ENCODE assay signal across 8 cellular contexts in the genomic region with DNA sequence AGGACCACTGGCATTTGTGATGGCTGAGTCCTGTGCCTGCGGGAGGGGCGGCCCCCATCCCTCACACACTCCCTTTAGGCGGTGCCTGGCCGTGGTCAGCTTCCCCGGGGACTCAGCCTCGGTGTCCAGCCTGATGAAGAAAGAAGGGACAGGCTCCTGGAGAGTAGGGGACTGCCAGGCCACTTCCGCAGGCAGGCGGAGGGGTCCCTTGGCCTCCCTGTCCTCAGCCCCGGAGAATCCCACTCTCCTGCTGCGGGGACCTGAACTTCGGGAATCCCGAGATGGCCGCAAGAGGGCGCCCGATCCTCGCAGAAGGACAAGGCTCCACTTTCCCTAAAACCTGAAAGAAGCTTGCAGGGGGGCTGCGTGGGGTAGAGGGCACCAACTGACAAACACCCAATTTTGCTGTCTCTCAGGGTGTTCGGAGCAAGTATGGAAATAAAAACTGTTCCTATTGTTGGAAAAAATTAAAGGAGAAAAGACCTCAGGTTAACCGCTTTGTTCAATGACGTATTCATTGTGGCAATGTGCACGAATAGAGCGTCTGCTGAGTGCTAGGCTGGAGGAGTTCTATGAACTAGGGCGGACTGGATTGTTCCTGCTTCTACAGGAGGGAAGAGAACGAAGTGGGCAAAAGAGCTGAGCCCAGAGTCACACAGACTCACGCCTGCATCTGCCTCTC.
DNase-seq lines count a peak whose midpoint lies in the region; TF ChIP-seq lines count a peak whose summit lies in the region.

No MANE protein-coding gene starts in this region.

- no peaks in the 10 kb centered on the region for H3K9me3 ChIP-seq in CD8-positive, alpha-beta memory T cell (ENCODE audit: low read length)
- H3K9me3 ChIP-seq in SU-DHL-6 (ENCODE audit: insufficient read depth, low read length) = no peaks in the 10 kb centered on the region

- POLR2A ChIA-PET in CD8-positive, alpha-beta memory T cell (lab: Charles Lee) = no interaction called here

- H3K36me3 Mint-ChIP-seq in CD8-positive, alpha-beta memory T cell = no peaks in the 10 kb centered on the region

- no peaks in the 10 kb centered on the region for H3K9me2 ChIP-seq in SU-DHL-6 (replicated peaks; ENCODE audit: insufficient read depth, low read length)

- peaks cover 0 to 3% (median 0%) of the 10 kb centered on the region in 5 donors for H3K9me3 Mint-ChIP-seq in CD8-positive, alpha-beta memory T cell

- no peaks in the 10 kb centered on the region for H3K4me1 ChIP-seq in CD8-positive, alpha-beta memory T cell (ENCODE audit: insufficient read depth, low read length)

- H3K79me2 ChIP-seq in SU-DHL-6 (ENCODE audit: insufficient read depth, low read length) = no peaks in the 10 kb centered on the region

- DNase-seq in CD8-positive, alpha-beta memory T cell = peak in 3 of 5 donors; percentile 10 to 26 (median 14)
- DNase-seq in HFF-Myc (ENCODE audit: extremely low read depth, low read depth) (no peak), astrocyte of the spinal cord (ENCODE audit: low read depth, low spot score) (peak; percentile 32), iPS-NIHi7 (ENCODE audit: extremely low spot score) (peak; percentile 79), KG1 (lab: John Stamatoyannopoulos, UW) (no peak), middle frontal gyrus (ENCODE audit: extremely low spot score, low spot score) (no peak)
- DNase-seq in stimulated activated CD4-positive, alpha-beta T cell treated with anti-CD3 and anti-CD28 coated beads, Interleukin-1b, Interleukin-23, amount 100 ng/mL, for 24 hours (ENCODE audit: low read depth in 4 of 4, low spot score in 1 of 4) = peak; percentile 20 to 33 (median 24)

- H3K4me3 Mint-ChIP-seq in CD8-positive, alpha-beta memory T cell = no peak overlapping the region

- no peaks in the 10 kb centered on the region for H3K27me3 ChIP-seq in CD8-positive, alpha-beta memory T cell (ENCODE audit: insufficient read depth, low read length, poor library complexity, severe bottlenecking)
- H3K27me3 ChIP-seq in SU-DHL-6 (ENCODE audit: low read length) = no peaks in the 10 kb centered on the region

- no peak overlapping the region for H3K9ac ChIP-seq in SU-DHL-6 (ENCODE audit: low read length)

- CTCF ChIA-PET in CD8-positive, alpha-beta memory T cell (lab: Charles Lee) = interaction anchor here (0.8 to 1.8 kb wide), 3 partner anchors 9 to 1555 kb away, joined by 3 to 8 read pairs (median 3); no protein-coding TSS in a partner anchor

- no peak overlapping the region for H2AFZ ChIP-seq in SU-DHL-6 (ENCODE audit: low read depth, low read length, severe bottlenecking)

- H3K4me2 ChIP-seq in SU-DHL-6 (ENCODE audit: low read depth, low read length, poor library complexity, severe bottlenecking) = no peak overlapping the region

- H3K27ac ChIP-seq in CD8-positive, alpha-beta memory T cell (ENCODE audit: low read depth, low read length) = no peak overlapping the region
- H3K27ac ChIP-seq in SU-DHL-6 (ENCODE audit: low read depth, low read length) = no peak overlapping the region

- no peaks in the 10 kb centered on the region for H3F3A ChIP-seq in SU-DHL-6 (ENCODE audit: insufficient read depth)

- no peaks in the 10 kb centered on the region for H3K36me3 ChIP-seq in CD8-positive, alpha-beta memory T cell (ENCODE audit: insufficient read depth, low read length)
- no peaks in the 10 kb centered on the region for H3K36me3 ChIP-seq in SU-DHL-6 (ENCODE audit: low read length)

- TF ChIP-seq CTCF in HFF-Myc (IDR thresholded peaks at IDR 0.05; ENCODE audit: low read depth, low read length, missing control alignments) (peak; percentile 87), SU-DHL-6 (IDR thresholded peaks at IDR 0.05; ENCODE audit: insufficient read depth, low read length, poor library complexity, severe bottlenecking) (peak; percentile 78), astrocyte of the spinal cord (IDR thresholded peaks at IDR 0.05; ENCODE audit: low read depth, low read length) (peak; percentile 85)

- no peaks in the 10 kb centered on the region for H3K4me1 Mint-ChIP-seq in CD8-positive, alpha-beta memory T cell

- in situ Hi-C loops in astrocyte of the spinal cord (cut with HindIII; ENCODE audit: low sequenced_read_pairs) = no loop called here

- no peak overlapping the region for H3K4me3 ChIP-seq in CD8-positive, alpha-beta memory T cell (ENCODE audit: low read length)
- H3K4me3 ChIP-seq in HFF-Myc (replicated peaks; ENCODE audit: low read depth, low read length) = no peak overlapping the region
- H3K4me3 ChIP-seq in SU-DHL-6 (ENCODE audit: insufficient read depth, low read length, poor library complexity, severe bottlenecking) = no peak overlapping the region
- no peak overlapping the region for H3K4me3 ChIP-seq in astrocyte of the spinal cord (ENCODE audit: low read depth, low read length)

- H3K27me3 Mint-ChIP-seq in CD8-positive, alpha-beta memory T cell = peaks cover 9 to 33% of the 10 kb centered on the region in 2 donors

- H3K27ac Mint-ChIP-seq in CD8-positive, alpha-beta memory T cell = no peak overlapping the region

- no peaks in the 10 kb centered on the region for H4K20me1 ChIP-seq in SU-DHL-6 (ENCODE audit: low read depth, low read length)

Comparison
In these comparisons a context has a peak if more than half of its experiments do, and no peak if none do; other contexts are left out.
1. DNase-seq: peak in CD8-positive, alpha-beta memory T cell (3 of 5), astrocyte of the spinal cord (single experiment), iPS-NIHi7 (single experiment) and stimulated activated CD4-positive, alpha-beta T cell treated with anti-CD3 and anti-CD28 coated beads, Interleukin-1b, Interleukin-23, amount 100 ng/mL, for 24 hours (4 of 4); none in HFF-Myc (single experiment), KG1 (single experiment) and middle frontal gyrus (single experiment).
2. Peak in every context shown above with its lines, with median percentiles within 50 percentile points of each other: CTCF ChIP-seq.